In the genomic region with DNA sequence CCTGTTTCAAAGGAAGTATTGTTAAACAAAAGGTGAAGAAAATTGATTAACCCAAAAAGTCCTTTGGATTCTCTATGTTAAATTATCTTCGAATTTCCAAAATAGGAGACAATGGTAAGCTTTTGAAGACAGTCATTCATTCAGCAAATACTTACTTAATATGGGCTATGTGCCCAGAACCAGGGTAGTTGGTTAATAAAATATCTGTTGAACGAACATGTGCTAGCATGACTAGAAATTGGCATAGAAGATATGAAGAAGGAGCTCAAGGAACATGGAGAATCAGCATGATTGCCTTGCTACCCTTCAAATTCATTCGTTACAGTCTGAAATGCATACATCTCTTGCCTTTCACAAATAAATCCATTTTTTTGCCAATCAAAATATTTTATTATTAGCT, we compare ENCODE assay signal across 34 cellular contexts.
"Had no signal": no experiment of that assay in that cellular context is flagged by ENCODE, and none has a peak within 500 bp of the region (broad histone marks: within the 10 kb centered on the region; RNA-seq: fewer than 3 reads in every experiment).

No MANE protein-coding gene starts in this region.

- H3K27me3 Mint-ChIP-seq: activated CD8-positive, alpha-beta T cell treated with anti-CD3 and anti-CD28 coated beads for 36 hours; activated naive CD8-positive, alpha-beta T cell treated with anti-CD3 and anti-CD28 coated beads for 36 hours; activated T-helper 17 cell treated with anti-CD3 and anti-CD28 coated beads, Interleukin-2, amount 50 U/mL, for 72 hours had no signal

- H3K4me3 ChIP-seq: PC-9, SJCRH30, SK-N-MC had no signal

- H3K4me2 ChIP-seq: PC-9 had no signal

- H3K4me3 Mint-ChIP-seq: activated CD8-positive, alpha-beta T cell treated with anti-CD3 and anti-CD28 coated beads for 36 hours; activated naive CD8-positive, alpha-beta T cell treated with anti-CD3 and anti-CD28 coated beads for 36 hours; activated T-cell treated with anti-CD3 and anti-CD28 coated beads, Interleukin-2, amount 50 U/mL, for 72 hours; activated T-helper 17 cell treated with anti-CD3 and anti-CD28 coated beads, Interleukin-2, amount 50 U/mL, for 72 hours had no signal

- H2AFZ ChIP-seq: PC-9 had no signal

- H3K9me3 Mint-ChIP-seq: activated naive CD8-positive, alpha-beta T cell treated with anti-CD3 and anti-CD28 coated beads for 36 hours; activated T-cell treated with anti-CD3 and anti-CD28 coated beads, Interleukin-2, amount 50 U/mL, for 72 hours; activated T-helper 17 cell treated with anti-CD3 and anti-CD28 coated beads, Interleukin-2, amount 50 U/mL, for 72 hours had no signal

- H3K4me1 ChIP-seq: SJCRH30 had no signal

- ATAC-seq: activated CD8-positive, alpha-beta T cell treated with anti-CD3 and anti-CD28 coated beads for 36 hours; activated T-cell treated with anti-CD3 and anti-CD28 coated beads, Interleukin-2, amount 50 U/mL, for 72 hours; activated T-helper 17 cell treated with anti-CD3 and anti-CD28 coated beads, Interleukin-2, amount 50 U/mL, for 72 hours had no signal

- FAIRE-seq: RCC 7860 had no signal

- H3K27ac Mint-ChIP-seq: activated CD8-positive, alpha-beta T cell treated with anti-CD3 and anti-CD28 coated beads for 36 hours; activated naive CD8-positive, alpha-beta T cell treated with anti-CD3 and anti-CD28 coated beads for 36 hours; activated T-cell treated with anti-CD3 and anti-CD28 coated beads, Interleukin-2, amount 50 U/mL, for 72 hours; activated T-helper 17 cell treated with anti-CD3 and anti-CD28 coated beads, Interleukin-2, amount 50 U/mL, for 72 hours had no signal

- H3K27me3 ChIP-seq: brain microvascular endothelial cell, SJCRH30 had no signal

- H3K27ac ChIP-seq: brain microvascular endothelial cell, PC-9, SJCRH30, SK-N-MC, WERI-Rb-1 had no signal

- H3K36me3 ChIP-seq: brain microvascular endothelial cell, SJCRH30, WERI-Rb-1 had no signal

- DNase-seq: activated CD4-positive, alpha-beta T cell treated with anti-CD3 and anti-CD28 coated beads for 1 hour; activated CD4-positive, alpha-beta T cell treated with anti-CD3 and anti-CD28 coated beads for 48 hours; activated CD4-positive, CD25-positive, alpha-beta regulatory T cell; activated CD8-positive, alpha-beta T cell treated with anti-CD3 and anti-CD28 coated beads for 36 hours; activated effector memory CD4-positive, alpha-beta T cell treated with anti-CD3 and anti-CD28 coated beads, Interleukin-2, amount 50 U/mL, for 16 hours; activated naive CD4-positive, alpha-beta T cell; activated naive CD4-positive, alpha-beta T cell treated with anti-CD3 and anti-CD28 coated beads, Interleukin-2, amount 50 U/mL, for 16 hours; activated naive CD8-positive, alpha-beta T cell treated with anti-CD3 and anti-CD28 coated beads for 36 hours; activated T-cell treated with anti-CD3 and anti-CD28 coated beads, Interleukin-2, amount 50 U/mL, for 1 hour; activated T-cell treated with anti-CD3 and anti-CD28 coated beads, Interleukin-2, amount 50 U/mL, for 72 hours; amniotic stem cell; aorta; brain microvascular endothelial cell; Kasumi-1; KG1; MM.1S; MV-4-11; NCI-H1092; NCI-H1436 treated with DMSO at 0.1 percent for 48 hours; NCI-H1694 treated with DMSO at 0.1 percent for 48 hours; NCI-H2029; NCI-H2171; NCI-H510A; NCI-H526; NCI-H748 treated with DMSO at 0.1 percent for 48 hours; NK-92 treated with Interleukin-12 subunit alpha and Interleukin-12 subunit beta, amount 100 ng/mL, for 24 hours; PC-9; SHP77; SJCRH30; T1000; WERI-Rb-1 had no signal
